1 cellular context compared by ENCODE assay signal in the genomic region with DNA sequence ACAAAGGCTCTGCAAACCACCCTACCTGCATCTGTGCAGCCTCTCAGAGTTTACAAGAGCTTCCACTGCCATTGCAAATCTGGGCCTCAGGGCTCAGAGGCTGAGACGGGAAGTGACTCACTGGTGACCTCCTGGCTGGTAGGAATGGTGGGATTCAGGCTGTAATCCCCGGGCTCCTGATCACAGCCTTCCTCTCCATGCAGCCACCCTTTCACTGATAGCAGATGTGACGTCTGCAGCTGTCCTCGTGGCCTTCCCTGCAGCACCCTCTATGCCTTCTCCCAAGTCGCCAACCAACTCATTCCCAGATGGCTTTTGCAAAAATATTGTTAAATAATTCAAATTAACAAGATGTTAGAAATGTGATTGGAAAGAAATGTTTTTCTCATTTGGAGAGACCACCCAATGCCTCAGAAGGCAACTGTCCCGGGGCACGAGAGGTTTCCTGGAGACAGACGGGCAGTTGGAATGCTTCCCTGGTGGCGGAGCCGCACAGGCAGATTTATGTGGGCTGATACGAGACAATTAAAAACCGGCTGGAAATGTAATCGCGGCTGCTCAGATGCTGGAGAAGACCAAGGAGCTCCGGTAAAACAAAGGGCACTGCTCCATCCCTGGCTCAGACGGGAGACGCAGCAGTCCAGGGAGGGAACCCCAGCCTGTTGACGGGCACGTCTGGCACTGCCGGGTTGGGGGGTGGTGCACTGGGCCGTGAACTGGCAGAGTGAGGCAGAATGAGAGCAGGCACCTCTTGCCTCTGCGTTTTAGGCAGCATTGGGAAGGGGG.
TF ChIP-seq lines count a peak whose summit lies in the region.

No MANE protein-coding gene starts in this region.

TF ChIP-seq in GM23338, 12 proteins besides CTCF, POLR2A, EP300 and RAD21 (continued from another document):
- TF ChIP-seq POLR2AphosphoS5 (IDR thresholded peaks at IDR 0.05; ENCODE audit: low read depth) (no peak), STAT1 (IDR thresholded peaks at IDR 0.05; ENCODE audit: unreplicated experiment) (no peak), EZH2 (IDR thresholded peaks at IDR 0.05; ENCODE audit: low read depth, unreplicated experiment) (no peak)
- TF ChIP-seq, protein P1, sequence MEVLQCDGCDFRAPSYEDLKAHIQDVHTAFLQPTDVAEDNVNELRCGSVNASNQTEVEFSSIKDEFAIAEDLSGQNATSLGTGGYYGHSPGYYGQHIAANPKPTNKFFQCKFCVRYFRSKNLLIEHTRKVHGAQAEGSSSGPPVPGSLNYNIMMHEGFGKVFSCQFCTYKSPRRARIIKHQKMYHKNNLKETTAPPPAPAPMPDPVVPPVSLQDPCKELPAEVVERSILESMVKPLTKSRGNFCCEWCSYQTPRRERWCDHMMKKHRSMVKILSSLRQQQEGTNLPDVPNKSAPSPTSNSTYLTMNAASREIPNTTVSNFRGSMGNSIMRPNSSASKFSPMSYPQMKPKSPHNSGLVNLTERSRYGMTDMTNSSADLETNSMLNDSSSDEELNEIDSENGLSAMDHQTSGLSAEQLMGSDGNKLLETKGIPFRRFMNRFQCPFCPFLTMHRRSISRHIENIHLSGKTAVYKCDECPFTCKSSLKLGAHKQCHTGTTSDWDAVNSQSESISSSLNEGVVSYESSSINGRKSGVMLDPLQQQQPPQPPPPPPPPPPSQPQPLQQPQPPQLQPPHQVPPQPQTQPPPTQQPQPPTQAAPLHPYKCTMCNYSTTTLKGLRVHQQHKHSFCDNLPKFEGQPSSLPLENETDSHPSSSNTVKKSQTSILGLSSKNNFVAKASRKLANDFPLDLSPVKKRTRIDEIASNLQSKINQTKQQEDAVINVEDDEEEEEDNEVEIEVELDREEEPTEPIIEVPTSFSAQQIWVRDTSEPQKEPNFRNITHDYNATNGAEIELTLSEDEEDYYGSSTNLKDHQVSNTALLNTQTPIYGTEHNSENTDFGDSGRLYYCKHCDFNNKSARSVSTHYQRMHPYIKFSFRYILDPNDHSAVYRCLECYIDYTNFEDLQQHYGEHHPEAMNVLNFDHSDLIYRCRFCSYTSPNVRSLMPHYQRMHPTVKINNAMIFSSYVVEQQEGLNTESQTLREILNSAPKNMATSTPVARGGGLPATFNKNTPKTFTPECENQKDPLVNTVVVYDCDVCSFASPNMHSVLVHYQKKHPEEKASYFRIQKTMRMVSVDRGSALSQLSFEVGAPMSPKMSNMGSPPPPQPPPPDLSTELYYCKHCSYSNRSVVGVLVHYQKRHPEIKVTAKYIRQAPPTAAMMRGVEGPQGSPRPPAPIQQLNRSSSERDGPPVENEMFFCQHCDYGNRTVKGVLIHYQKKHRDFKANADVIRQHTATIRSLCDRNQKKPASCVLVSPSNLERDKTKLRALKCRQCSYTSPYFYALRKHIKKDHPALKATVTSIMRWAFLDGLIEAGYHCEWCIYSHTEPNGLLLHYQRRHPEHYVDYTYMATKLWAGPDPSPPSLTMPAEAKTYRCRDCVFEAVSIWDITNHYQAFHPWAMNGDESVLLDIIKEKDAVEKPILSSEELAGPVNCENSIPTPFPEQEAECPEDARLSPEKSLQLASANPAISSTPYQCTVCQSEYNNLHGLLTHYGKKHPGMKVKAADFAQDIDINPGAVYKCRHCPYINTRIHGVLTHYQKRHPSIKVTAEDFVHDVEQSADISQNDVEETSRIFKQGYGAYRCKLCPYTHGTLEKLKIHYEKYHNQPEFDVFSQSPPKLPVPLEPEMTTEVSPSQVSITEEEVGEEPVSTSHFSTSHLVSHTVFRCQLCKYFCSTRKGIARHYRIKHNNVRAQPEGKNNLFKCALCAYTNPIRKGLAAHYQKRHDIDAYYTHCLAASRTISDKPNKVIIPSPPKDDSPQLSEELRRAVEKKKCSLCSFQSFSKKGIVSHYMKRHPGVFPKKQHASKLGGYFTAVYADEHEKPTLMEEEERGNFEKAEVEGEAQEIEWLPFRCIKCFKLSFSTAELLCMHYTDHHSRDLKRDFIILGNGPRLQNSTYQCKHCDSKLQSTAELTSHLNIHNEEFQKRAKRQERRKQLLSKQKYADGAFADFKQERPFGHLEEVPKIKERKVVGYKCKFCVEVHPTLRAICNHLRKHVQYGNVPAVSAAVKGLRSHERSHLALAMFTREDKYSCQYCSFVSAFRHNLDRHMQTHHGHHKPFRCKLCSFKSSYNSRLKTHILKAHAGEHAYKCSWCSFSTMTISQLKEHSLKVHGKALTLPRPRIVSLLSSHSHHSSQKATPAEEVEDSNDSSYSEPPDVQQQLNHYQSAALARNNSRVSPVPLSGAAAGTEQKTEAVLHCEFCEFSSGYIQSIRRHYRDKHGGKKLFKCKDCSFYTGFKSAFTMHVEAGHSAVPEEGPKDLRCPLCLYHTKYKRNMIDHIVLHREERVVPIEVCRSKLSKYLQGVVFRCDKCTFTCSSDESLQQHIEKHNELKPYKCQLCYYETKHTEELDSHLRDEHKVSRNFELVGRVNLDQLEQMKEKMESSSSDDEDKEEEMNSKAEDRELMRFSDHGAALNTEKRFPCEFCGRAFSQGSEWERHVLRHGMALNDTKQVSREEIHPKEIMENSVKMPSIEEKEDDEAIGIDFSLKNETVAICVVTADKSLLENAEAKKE (CRISPR knock-in tag; IDR thresholded peaks at IDR 0.05), result no peak
